ENCODE assay signal across 8 cellular contexts in the genomic region with DNA sequence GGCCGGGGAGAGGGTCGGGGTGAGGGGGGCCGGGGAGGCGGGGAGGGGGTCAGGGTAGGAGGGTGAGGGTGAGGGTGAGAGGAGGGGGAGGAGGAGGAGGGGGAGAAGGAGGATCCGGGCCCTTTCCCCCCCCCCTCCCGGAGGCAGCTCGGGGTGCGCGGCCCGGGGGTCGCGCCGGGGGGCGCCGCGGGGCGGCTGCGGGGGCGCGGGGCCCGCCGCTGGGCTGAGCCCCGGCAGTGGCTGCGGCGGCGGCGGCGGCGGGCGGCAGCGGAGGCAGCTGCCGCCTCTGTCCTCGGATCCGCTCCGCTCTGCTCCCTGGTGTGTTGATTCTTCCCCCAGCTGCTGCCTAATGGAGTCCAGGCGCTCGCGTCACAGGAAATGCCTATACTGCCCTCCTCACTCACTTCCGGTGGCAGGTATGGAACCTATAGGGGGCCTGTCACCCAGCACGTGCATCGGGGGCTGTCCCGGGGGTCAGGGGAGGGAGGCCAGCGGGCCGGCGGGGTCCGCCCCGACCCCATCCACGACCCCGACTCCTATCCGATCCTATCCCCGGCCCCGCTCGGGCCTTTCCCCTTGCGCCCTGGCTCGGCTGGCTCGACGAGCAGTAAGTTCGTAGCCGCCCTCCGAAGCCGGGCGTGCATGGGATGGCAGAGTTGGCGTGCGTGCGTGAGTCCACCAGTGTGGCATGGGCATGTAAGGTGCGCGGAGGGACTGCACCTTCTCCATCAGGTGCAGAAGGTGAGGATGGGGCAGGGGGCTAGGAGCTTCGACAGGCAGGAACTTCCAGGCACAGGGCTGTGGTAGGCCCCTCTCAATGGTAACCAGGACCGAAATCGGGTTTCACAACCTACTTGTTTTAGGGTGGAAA. TPM values are rescaled to one million over a fixed set of nuclear protein-coding genes. Genes with fewer than 3 reads are reported as not detected.
DNase-seq lines count a peak whose midpoint lies in the region; ATAC-seq and TF ChIP-seq lines count a peak whose summit lies in the region.

A gene (minus strand): TSS at position 351 of the 871 bp plus-strand sequence.

- H3K4me3 Mint-ChIP-seq in activated CD4-positive, alpha-beta T cell treated with anti-CD3 and anti-CD28 coated beads for 36 hours, result peak within 1 kb of the TSS; percentile 81

- POLR2A ChIA-PET in activated CD4-positive, alpha-beta T cell treated with anti-CD3 and anti-CD28 coated beads for 36 hours (lab: Charles Lee), result interaction anchor here (0.6 to 2.0 kb wide), 5 partner anchors 22 to 320 kb away, joined by 3 to 7 read pairs (median 4); no protein-coding TSS in a partner anchor

- intact Hi-C loops in activated CD4-positive, alpha-beta T cell treated with anti-CD3 and anti-CD28 coated beads for 36 hours (cut with DNase I, micrococcal nuclease), result loop anchor here (1.0 to 10.0 kb wide), 16 partner anchors 23 to 1568 kb away; a partner anchor contains a TSS

- no peaks in the 10 kb centered on the region for H3K27me3 ChIP-seq in BE2C

- peaks cover 53% of the 10 kb centered on the region for H3K4me1 Mint-ChIP-seq in activated CD4-positive, alpha-beta T cell treated with anti-CD3 and anti-CD28 coated beads for 36 hours

- H3K27me3 Mint-ChIP-seq in activated CD4-positive, alpha-beta T cell treated with anti-CD3 and anti-CD28 coated beads for 36 hours, result no peaks in the 10 kb centered on the region

- H3K9me3 Mint-ChIP-seq in activated CD4-positive, alpha-beta T cell treated with anti-CD3 and anti-CD28 coated beads for 36 hours (ENCODE audit: low read depth), result no peaks in the 10 kb centered on the region

- peak; percentile 86 for ATAC-seq in GM19043 (IDR thresholded peaks at IDR 0.05; ENCODE audit: low read depth, unreplicated experiment)
- peak; percentile 90 for ATAC-seq in HG03342 (IDR thresholded peaks at IDR 0.05; ENCODE audit: unreplicated experiment)
- peak; percentile 85 for ATAC-seq in activated CD4-positive, alpha-beta T cell treated with anti-CD3 and anti-CD28 coated beads for 36 hours

- H3K4me3 ChIP-seq in BE2C (ENCODE audit: low read depth, low read length) (peak within 1 kb of the TSS; percentile 90), choroid plexus epithelial cell (ENCODE audit: low read depth, low read length) (peak within 1 kb of the TSS; percentile 89)

- H3K27ac Mint-ChIP-seq in activated CD4-positive, alpha-beta T cell treated with anti-CD3 and anti-CD28 coated beads for 36 hours, result peak within 1 kb of the TSS; percentile 97

- DNase-seq in BE2C, result peak; percentile 87
- DNase-seq in NCI-H524 (lab: John Stamatoyannopoulos, UW), result peak; percentile 69 to 84
- peak; percentile 92 for DNase-seq in activated CD4-positive, alpha-beta T cell treated with anti-CD3 and anti-CD28 coated beads for 36 hours
- peak; percentile 80 for DNase-seq in choroid plexus epithelial cell (ENCODE audit: low read depth)
- peak; percentile 76 for DNase-seq in kidney tubule cell (ENCODE audit: low spot score)
- DNase-seq in stimulated activated CD4-positive, alpha-beta T cell treated with anti-CD3 and anti-CD28 coated beads, Interleukin-1b, Interleukin-23, amount 100 ng/mL, for 24 hours (ENCODE audit: low read depth in 4 of 4, low spot score in 1 of 4), result peak; percentile 49 to 73 (median 63)

- peaks cover 1% of the 10 kb centered on the region; the same call in 1 of the 2 replicates for H3K36me3 ChIP-seq in BE2C

- TF ChIP-seq CTCF in BE2C (IDR thresholded peaks at IDR 0.05; ENCODE audit: low read depth, low read length) (no peak), choroid plexus epithelial cell (conservative IDR thresholded peaks at IDR 0.05; ENCODE audit: low read depth, low read length) (no peak)

- H3K4me1 ChIP-seq in BE2C, result no peaks in the 10 kb centered on the region; the same call in 1 of the 2 replicates

- H3K9me3 ChIP-seq in BE2C, result no peaks in the 10 kb centered on the region

- peaks cover 32% of the 10 kb centered on the region for H3K36me3 Mint-ChIP-seq in activated CD4-positive, alpha-beta T cell treated with anti-CD3 and anti-CD28 coated beads for 36 hours (ENCODE audit: low read depth)

- CTCF ChIA-PET in activated CD4-positive, alpha-beta T cell treated with anti-CD3 and anti-CD28 coated beads for 36 hours (lab: Charles Lee), result interaction anchor here (0.8 kb wide), 1 partner anchor 10 kb away, joined by 3 read pairs; no protein-coding TSS in a partner anchor

RNA-seq across cellular contexts. Expression of the gene that starts here (rescaled TPM):
- polyA plus RNA-seq in BE2C (2012; ENCODE audit: insufficient read depth, insufficient read length, low read depth), result 56.3 TPM
- total RNA-seq in activated CD4-positive, alpha-beta T cell treated with anti-CD3 and anti-CD28 coated beads for 36 hours, result 10 to 100 TPM; 74.0 to 75.6 TPM

Comparison
In these comparisons a context has a peak if more than half of its experiments do, and no peak if none do; other contexts are left out.
1. Peak in every context shown above with its lines: DNase-seq, ATAC-seq and H3K4me3 ChIP-seq.